1 cellular context compared by ENCODE assay signal in genomic region chr19:14093117-14093784, GRCh38.
A peak's percentile ranks its signal among the peaks of the same experiment; 100 is the strongest.
TF ChIP-seq lines count a peak whose summit lies in the region.

No MANE protein-coding gene starts in this region.

TF ChIP-seq in HepG2, 621 proteins besides CTCF, POLR2A, EP300 and RAD21:
- TF ChIP-seq ZNF354B (CRISPR knock-in tag; IDR thresholded peaks at IDR 0.05): peak; percentile 100; the same call in 1 of the 2 replicates
- no peak for TF ChIP-seq MTERF4 (CRISPR knock-in tag; IDR thresholded peaks at IDR 0.05)
- no peak for TF ChIP-seq HES4 (CRISPR knock-in tag; IDR thresholded peaks at IDR 0.05; ENCODE audit: borderline replicate concordance)
- TF ChIP-seq ZNF124 (CRISPR knock-in tag; IDR thresholded peaks at IDR 0.05): no peak
